1 cellular context compared by ENCODE assay signal in genomic region chr4:38667005-38667771, GRCh38.
TF ChIP-seq lines count a peak whose summit lies in the region.

No MANE protein-coding gene starts in this region.

TF ChIP-seq in endothelial cell of umbilical vein, 7 proteins besides CTCF, POLR2A, EP300 and RAD21:
- TF ChIP-seq FOS (IDR thresholded peaks at IDR 0.05; ENCODE audit: borderline replicate concordance, insufficient read depth, low read length) (peak; percentile 81), MYC (IDR thresholded peaks at IDR 0.05; ENCODE audit: low read depth, low read length) (no peak), JUN (IDR thresholded peaks at IDR 0.05; ENCODE audit: borderline replicate concordance, insufficient read depth, insufficient read length, low read depth) (peak; percentile 94), POLR2AphosphoS5 (IDR thresholded peaks at IDR 0.05; ENCODE audit: insufficient read depth, low read depth, low read length) (peak; percentile 92), GATA2 (IDR thresholded peaks at IDR 0.05; ENCODE audit: insufficient read depth, insufficient read length, low read depth, low read length) (peak; percentile 42), EZH2 (IDR thresholded peaks at IDR 0.05; ENCODE audit: borderline replicate concordance, low read depth, low read length, severe bottlenecking) (no peak)
